In the genomic region with DNA sequence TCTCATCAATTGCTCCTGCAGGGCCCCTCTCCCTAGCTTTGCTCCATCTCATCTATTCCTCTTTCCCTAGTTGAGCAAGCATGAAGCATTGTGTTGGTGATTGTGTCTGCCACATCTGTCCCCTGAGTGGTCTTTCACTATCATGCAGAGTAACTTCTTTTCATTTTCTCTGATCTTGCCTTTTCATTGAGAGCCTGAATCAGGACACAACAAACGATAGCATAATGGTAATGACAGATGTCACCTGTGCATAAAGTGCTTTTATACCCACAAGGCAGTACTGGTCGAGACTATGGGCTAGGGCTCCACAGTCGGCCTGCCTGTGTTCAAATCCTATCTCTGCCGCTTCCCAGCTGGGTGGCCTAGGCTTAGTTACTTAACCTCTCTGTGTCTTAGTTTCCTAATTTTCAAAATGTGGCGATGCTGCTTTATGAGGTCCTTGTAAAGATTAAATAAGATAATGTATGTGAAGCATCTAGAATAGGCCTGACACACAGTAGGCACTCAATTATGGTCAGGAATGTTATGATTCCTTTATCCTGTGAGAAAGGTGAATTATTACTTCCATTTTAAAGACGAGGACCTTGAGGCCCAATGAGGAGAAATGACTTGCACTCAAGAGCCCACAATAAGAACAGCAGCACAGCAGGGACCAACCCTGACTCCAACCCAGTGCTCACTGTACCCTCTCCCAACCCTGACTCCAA, we compare ENCODE assay signal across 14 cellular contexts.
DNase-seq lines count a peak whose midpoint lies in the region; ATAC-seq and TF ChIP-seq lines count a peak whose summit lies in the region.
"Had no signal": no experiment of that assay in that cellular context is flagged by ENCODE, and none has a peak within 500 bp of the region (broad histone marks: within the 10 kb centered on the region; RNA-seq: fewer than 3 reads in every experiment).

No MANE protein-coding gene starts in this region.

- TF ChIP-seq CTCF in glutamatergic neuron (IDR thresholded peaks at IDR 0.05; ENCODE audit: partially characterized antibody, unreplicated experiment), result no peak

- no peak overlapping the region for H3K4me3 Mint-ChIP-seq in glutamatergic neuron (ENCODE audit: unreplicated experiment)
- H3K4me3 Mint-ChIP-seq: type B pancreatic cell had no signal

- DNase-seq in ELR (ENCODE audit: low read depth) (peak; percentile 33), SK-MEL-5 (ENCODE audit: low read depth, low spot score) (peak; percentile 29), glutamatergic neuron (no peak), RPMI8226 (no peak), epidermal melanocyte (ENCODE audit: insufficient read length, low spot score) (no peak), amygdala (lab: John Stamatoyannopoulos, UW) (no peak)
- DNase-seq: aorta, Caco-2, dorsolateral prefrontal cortex, left lung had no signal

- peak; percentile 41 for ATAC-seq in HG02938 (IDR thresholded peaks at IDR 0.05; ENCODE audit: unreplicated experiment)
- ATAC-seq in HG02571 (IDR thresholded peaks at IDR 0.05; ENCODE audit: unreplicated experiment), result no peak
- ATAC-seq: left lung, Panc1 had no signal

- H3K4me1 Mint-ChIP-seq in glutamatergic neuron (ENCODE audit: low read depth, unreplicated experiment), result peaks cover 3% of the 10 kb centered on the region

- in situ Hi-C loops in SK-MEL-5 (cut with HindIII; ENCODE audit: low pct_unique_long_range_greater_than_20kb, low sequenced_read_pairs), result no loop called here

- peaks cover 4% of the 10 kb centered on the region for H3K9me3 Mint-ChIP-seq in glutamatergic neuron (ENCODE audit: unreplicated experiment)

- H3K36me3 Mint-ChIP-seq in glutamatergic neuron (ENCODE audit: unreplicated experiment), result peaks cover 4% of the 10 kb centered on the region
- H3K36me3 Mint-ChIP-seq: type B pancreatic cell had no signal

- peaks cover 5% of the 10 kb centered on the region for H3K27me3 Mint-ChIP-seq in glutamatergic neuron (ENCODE audit: unreplicated experiment)

- H3K27ac Mint-ChIP-seq in glutamatergic neuron (ENCODE audit: unreplicated experiment), result peak overlapping the region; percentile 23
- H3K27ac Mint-ChIP-seq: type B pancreatic cell had no signal

Comparison
In these comparisons a context has a peak if more than half of its experiments do, and no peak if none do; other contexts are left out.
1. DNase-seq: peak in ELR (single experiment) and SK-MEL-5 (single experiment); none in glutamatergic neuron (single experiment), RPMI8226 (single experiment), epidermal melanocyte (single experiment) and amygdala (0 of 56).